21 cellular contexts compared by ENCODE assay signal in the genomic region with DNA sequence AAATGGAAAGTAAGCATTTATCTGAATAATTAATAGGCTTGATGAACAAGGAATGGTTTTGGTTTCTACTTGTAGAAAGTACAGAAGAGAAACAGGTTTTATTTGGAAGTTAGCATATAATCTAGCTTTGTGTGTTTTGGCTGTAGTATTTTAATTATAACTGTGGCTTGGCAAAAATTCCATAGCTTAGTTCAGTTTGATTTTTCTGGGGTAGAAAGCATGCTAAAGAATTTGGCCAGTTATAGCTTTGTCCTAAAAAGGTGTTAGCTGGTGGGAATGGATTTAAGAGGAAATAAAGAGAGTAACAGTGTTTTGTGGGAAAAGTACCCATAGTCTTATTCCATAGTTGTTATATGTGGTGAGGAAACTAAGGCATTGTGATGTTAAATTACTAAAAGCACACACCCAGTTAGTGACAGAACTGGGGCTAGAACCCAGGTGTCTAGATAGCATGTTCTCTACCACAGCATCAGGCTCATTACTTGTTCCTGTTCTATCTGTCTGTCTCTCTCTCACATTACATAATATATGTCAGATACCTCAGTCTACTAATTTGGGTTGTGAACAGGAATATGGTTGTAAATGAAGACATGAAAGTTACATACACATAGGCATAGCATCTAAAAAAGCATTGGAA. TPM values are rescaled to one million over a fixed set of nuclear protein-coding genes. Genes with fewer than 3 reads are reported as not detected.
DNase-seq lines count a peak whose midpoint lies in the region; ATAC-seq and TF ChIP-seq lines count a peak whose summit lies in the region.
"Had no signal": no experiment of that assay in that cellular context is flagged by ENCODE, and none has a peak within 500 bp of the region (broad histone marks: within the 10 kb centered on the region; RNA-seq: fewer than 3 reads in every experiment).

No MANE protein-coding gene starts in this region.

- H3K27ac ChIP-seq in ascending aorta = peak overlapping the region; percentile 5 to 8
- H3K27ac ChIP-seq: 22Rv1, dorsolateral prefrontal cortex, heart left ventricle, psoas muscle, upper lobe of left lung had no signal

- no peak overlapping the region for H3K4me3 Mint-ChIP-seq in T-helper 1 cell treated with Interleukin-12 subunit alpha and Interleukin-12 subunit beta and Interleukin-4 antibody, amounts not matched to agents 30 μg/mL and 1 μg/mL, for 36 hours
- no peak overlapping the region for H3K4me3 Mint-ChIP-seq in glutamatergic neuron (ENCODE audit: unreplicated experiment)
- H3K4me3 Mint-ChIP-seq: CD4-positive, alpha-beta memory T cell; central memory CD8-positive, alpha-beta T cell had no signal

- no peak for TF ChIP-seq CTCF in ascending aorta (IDR thresholded peaks at IDR 0.05)
- TF ChIP-seq CTCF in glutamatergic neuron (IDR thresholded peaks at IDR 0.05; ENCODE audit: partially characterized antibody, unreplicated experiment) = no peak

- no peaks in the 10 kb centered on the region for H3K27me3 ChIP-seq in ascending aorta
- H3K27me3 ChIP-seq: dorsolateral prefrontal cortex, heart left ventricle, MG63, upper lobe of left lung had no signal

- peaks cover 0 to 7% of the 10 kb centered on the region in 2 donors for H3K36me3 ChIP-seq in ascending aorta

- no peak for DNase-seq in T-helper 1 cell
- DNase-seq in EH (ENCODE audit: low read depth) = peak; percentile 55
- DNase-seq in ascending aorta (ENCODE audit: low spot score in 2 of 2) = no peak
- DNase-seq in fibroblast of peridontal ligament (ENCODE audit: extremely low read depth) = peak; percentile 70
- DNase-seq in glutamatergic neuron = no peak
- DNase-seq: activated CD4-positive, CD25-positive, alpha-beta regulatory T cell; CD4-positive, alpha-beta memory T cell; DMS 273 treated with DMSO at 0.1 percent for 48 hours; dorsolateral prefrontal cortex; GOT3; heart left ventricle; MG63; NCI-H1417; NCI-H2081 treated with DMSO at 0.1 percent for 48 hours; psoas muscle; upper lobe of left lung had no signal

- peaks cover 0 to 20% of the 10 kb centered on the region in 2 donors for H3K4me1 ChIP-seq in ascending aorta
- H3K4me1 ChIP-seq: psoas muscle, upper lobe of left lung had no signal

- H3K9me3 ChIP-seq in ascending aorta = no peaks in the 10 kb centered on the region
- H3K9me3 ChIP-seq: heart left ventricle, MG63, upper lobe of left lung had no signal

- ATAC-seq in HG02885 (IDR thresholded peaks at IDR 0.05; ENCODE audit: poor library complexity, unreplicated experiment) (no peak), HG03342 (IDR thresholded peaks at IDR 0.05; ENCODE audit: unreplicated experiment) (no peak)
- ATAC-seq: heart left ventricle, psoas muscle had no signal

- peaks cover 49% of the 10 kb centered on the region for H3K36me3 Mint-ChIP-seq in T-helper 1 cell treated with Interleukin-12 subunit alpha and Interleukin-12 subunit beta and Interleukin-4 antibody, amounts not matched to agents 30 μg/mL and 1 μg/mL, for 36 hours (ENCODE audit: low read depth)
- H3K36me3 Mint-ChIP-seq in glutamatergic neuron (ENCODE audit: unreplicated experiment) = peaks cover 44% of the 10 kb centered on the region

- peak overlapping the region; percentile 71 for H3K27ac Mint-ChIP-seq in T-helper 1 cell treated with Interleukin-12 subunit alpha and Interleukin-12 subunit beta and Interleukin-4 antibody, amounts not matched to agents 30 μg/mL and 1 μg/mL, for 36 hours
- no peak overlapping the region for H3K27ac Mint-ChIP-seq in glutamatergic neuron (ENCODE audit: unreplicated experiment)

- H3K9me3 Mint-ChIP-seq in T-helper 1 cell treated with Interleukin-12 subunit alpha and Interleukin-12 subunit beta and Interleukin-4 antibody, amounts not matched to agents 30 μg/mL and 1 μg/mL, for 36 hours = peaks cover 19% of the 10 kb centered on the region
- peaks cover 4% of the 10 kb centered on the region for H3K9me3 Mint-ChIP-seq in glutamatergic neuron (ENCODE audit: unreplicated experiment)
- H3K9me3 Mint-ChIP-seq: central memory CD8-positive, alpha-beta T cell had no signal

- no peaks in the 10 kb centered on the region for H3K27me3 Mint-ChIP-seq in T-helper 1 cell treated with Interleukin-12 subunit alpha and Interleukin-12 subunit beta and Interleukin-4 antibody, amounts not matched to agents 30 μg/mL and 1 μg/mL, for 36 hours (ENCODE audit: low read depth)
- peaks cover 2% of the 10 kb centered on the region for H3K27me3 Mint-ChIP-seq in glutamatergic neuron (ENCODE audit: unreplicated experiment)
- H3K27me3 Mint-ChIP-seq: CD4-positive, alpha-beta memory T cell; central memory CD8-positive, alpha-beta T cell had no signal

- intact Hi-C loops in ascending aorta (cut with DNase I) = no loop called here

- H3K4me1 Mint-ChIP-seq in T-helper 1 cell treated with Interleukin-12 subunit alpha and Interleukin-12 subunit beta and Interleukin-4 antibody, amounts not matched to agents 30 μg/mL and 1 μg/mL, for 36 hours (ENCODE audit: low read depth) = peaks cover 32% of the 10 kb centered on the region
- no peaks in the 10 kb centered on the region for H3K4me1 Mint-ChIP-seq in glutamatergic neuron (ENCODE audit: low read depth, unreplicated experiment)
- H3K4me1 Mint-ChIP-seq: CD4-positive, alpha-beta memory T cell; central memory CD8-positive, alpha-beta T cell had no signal

- H3K4me3 ChIP-seq in ascending aorta = no peak overlapping the region
- H3K4me3 ChIP-seq: dorsolateral prefrontal cortex, heart left ventricle, MG63, psoas muscle, upper lobe of left lung had no signal

RNA-seq across cellular contexts. Expression of gene MPZL1, which starts 55.0 kb away (rescaled TPM):
- total RNA-seq in ascending aorta = 58.9 TPM
- total RNA-seq in glutamatergic neuron (ENCODE audit: unreplicated experiment) = 149 TPM

Comparison
In these comparisons a context has a peak if more than half of its experiments do, and no peak if none do; other contexts are left out.
1. DNase-seq: peak in EH (single experiment) and fibroblast of peridontal ligament (single experiment); none in T-helper 1 cell (0 of 5), ascending aorta (0 of 2) and glutamatergic neuron (single experiment).